8 cellular contexts compared by ENCODE assay signal in genomic region chr11:47524200-47524874, GRCh38. TPM values are rescaled to one million over a fixed set of nuclear protein-coding genes. Genes with fewer than 3 reads are reported as not detected.
DNase-seq lines count a peak whose midpoint lies in the region; ATAC-seq, FAIRE-seq and TF ChIP-seq lines count a peak whose summit lies in the region.

No MANE protein-coding gene starts in this region.

- peak overlapping the region; percentile 85 for H3K27ac Mint-ChIP-seq in activated CD4-positive, alpha-beta T cell treated with anti-CD3 and anti-CD28 coated beads for 36 hours
- H3K27ac Mint-ChIP-seq in T-helper 1 cell treated with Interleukin-12 subunit alpha and Interleukin-12 subunit beta and Interleukin-4 antibody, amounts not matched to agents 30 μg/mL and 1 μg/mL, for 36 hours = peak overlapping the region; percentile 87
- H3K27ac Mint-ChIP-seq in natural killer cell treated with Interleukin-12 subunit alpha and Interleukin-12 subunit beta and Interleukin-15 and Interleukin-18, amount 100 ng/mL, for 72 hours = peak overlapping the region; percentile 62 to 83

- TF ChIP-seq CTCF in endothelial cell of umbilical vein (IDR thresholded peaks at IDR 0.05; ENCODE audit: extremely low read depth in 1 of 2, insufficient read depth in 1 of 2, low read depth in 1 of 2, low read length in 2 of 2) = no peak

- peaks cover 67% of the 10 kb centered on the region for H3K4me1 Mint-ChIP-seq in activated CD4-positive, alpha-beta T cell treated with anti-CD3 and anti-CD28 coated beads for 36 hours
- peaks cover 42% of the 10 kb centered on the region for H3K4me1 Mint-ChIP-seq in T-helper 1 cell treated with Interleukin-12 subunit alpha and Interleukin-12 subunit beta and Interleukin-4 antibody, amounts not matched to agents 30 μg/mL and 1 μg/mL, for 36 hours (ENCODE audit: low read depth)
- peaks cover 34 to 35% of the 10 kb centered on the region in 2 donors for H3K4me1 Mint-ChIP-seq in natural killer cell treated with Interleukin-12 subunit alpha and Interleukin-12 subunit beta and Interleukin-15 and Interleukin-18, amount 100 ng/mL, for 72 hours (ENCODE audit: low read depth in 2 of 2)

- H2AFZ ChIP-seq in endothelial cell of umbilical vein (ENCODE audit: low read depth, low read length) = no peak overlapping the region

- TF ChIP-seq POLR2A in endothelial cell of umbilical vein (IDR thresholded peaks at IDR 0.05; ENCODE audit: low read depth, low read length) = no peak

- no peak overlapping the region for H3K4me3 ChIP-seq in endothelial cell of umbilical vein (replicated peaks in 1 of 3; ENCODE audit: insufficient read depth in 1 of 3, low read depth in 1 of 3, low read length in 3 of 3)

- FAIRE-seq in endothelial cell of umbilical vein (lab: Jason Lieb, UNC) = no peak

- H3K9me1 ChIP-seq in endothelial cell of umbilical vein (replicated peaks; ENCODE audit: control insufficient read depth, extremely low read depth, insufficient read depth, low read length) = no peaks in the 10 kb centered on the region

- ATAC-seq in activated CD4-positive, alpha-beta T cell treated with anti-CD3 and anti-CD28 coated beads for 36 hours = peak; percentile 51
- ATAC-seq in natural killer cell treated with Interleukin-12 subunit alpha and Interleukin-12 subunit beta and Interleukin-15 and Interleukin-18, amount 100 ng/mL, for 72 hours = peak; percentile 28 to 40

- no TSS peak for BruUV-seq in endothelial cell of umbilical vein (replicated peaks; lab: Mats Ljungman, UMichigan)

- H3K4me2 ChIP-seq in endothelial cell of umbilical vein (ENCODE audit: insufficient read depth, low read length) = peak overlapping the region; percentile 5

- CTCF ChIA-PET in activated CD4-positive, alpha-beta T cell treated with anti-CD3 and anti-CD28 coated beads for 36 hours (lab: Charles Lee) = interaction anchor here (0.7 to 2.0 kb wide), 7 partner anchors 9 to 29 kb away, joined by 3 to 7 read pairs (median 5); partner anchors contain the start of gene CELF1
- CTCF ChIA-PET in endothelial cell of umbilical vein (lab: Charles Lee) = interaction anchor here (0.8 to 2.9 kb wide), 12 partner anchors 8 to 29 kb away, joined by 3 to 10 read pairs (median 3); no protein-coding TSS in a partner anchor
- CTCF ChIA-PET in HEK293T (lab: Yijun Ruan, JAX) = no interaction called here

- DNase-seq in activated CD4-positive, alpha-beta T cell treated with anti-CD3 and anti-CD28 coated beads for 36 hours = peak; percentile 50
- DNase-seq in activated CD4-positive, alpha-beta T cell treated with anti-CD3 and anti-CD28 coated beads for 4 hours = no peak
- DNase-seq in endothelial cell of umbilical vein (ENCODE audit: low read depth, low spot score) = peak; percentile 47
- no peak for DNase-seq in natural killer cell treated with Interleukin-12 subunit alpha and Interleukin-12 subunit beta and Interleukin-15 and Interleukin-18, amount 100 ng/mL, for 72 hours (ENCODE audit: low spot score)
- no peak for DNase-seq in GM03348 (ENCODE audit: low spot score)
- no peak for DNase-seq in HEK293T (ENCODE audit: extremely low spot score)
- no peak for DNase-seq in stimulated activated CD4-positive, alpha-beta T cell treated with anti-CD3 and anti-CD28 coated beads, Interleukin-1b, Interleukin-23, amount 100 ng/mL, for 48 hours

- H3K9ac ChIP-seq in endothelial cell of umbilical vein (replicated peaks; ENCODE audit: extremely low read depth, insufficient read depth, low read length) = peak overlapping the region; percentile 30

- no peaks in the 10 kb centered on the region for H3K27me3 ChIP-seq in endothelial cell of umbilical vein (ENCODE audit: control insufficient read depth in 2 of 2, insufficient read depth in 2 of 2, low read length in 2 of 2)

- intact Hi-C loops in activated CD4-positive, alpha-beta T cell treated with anti-CD3 and anti-CD28 coated beads for 36 hours (cut with DNase I, micrococcal nuclease) = loop anchor here (1.0 to 2.0 kb wide), 2 partner anchors 9 to 16 kb away; no protein-coding TSS in a partner anchor
- intact Hi-C loops in endothelial cell of umbilical vein (cut with micrococcal nuclease) = loop anchor here (2.0 kb wide), 1 partner anchor 14 kb away; no protein-coding TSS in a partner anchor

- H3K27ac ChIP-seq in endothelial cell of umbilical vein (ENCODE audit: insufficient read depth, low read depth, low read length) = peak overlapping the region; percentile 61

- POLR2A ChIA-PET in activated CD4-positive, alpha-beta T cell treated with anti-CD3 and anti-CD28 coated beads for 36 hours (lab: Charles Lee) = interaction anchor here (1.0 to 1.2 kb wide), 2 partner anchors 9 to 22 kb away, joined by 4 read pairs; no protein-coding TSS in a partner anchor
- POLR2A ChIA-PET in endothelial cell of umbilical vein (lab: Charles Lee) (interaction anchor here (0.5 to 1.0 kb wide), 2 partner anchors 9 to 14 kb away, joined by 3 to 6 read pairs; no protein-coding TSS in a partner anchor), HEK293T (lab: Yijun Ruan, JAX) (no interaction called here)

- dilution Hi-C loops in endothelial cell of umbilical vein (cut with MboI; ENCODE audit: extremely low pct_ligation_motif_present, low sequenced_read_pairs) = no loop called here

- H3K9me3 Mint-ChIP-seq in activated CD4-positive, alpha-beta T cell treated with anti-CD3 and anti-CD28 coated beads for 36 hours (ENCODE audit: low read depth) = no peaks in the 10 kb centered on the region
- no peaks in the 10 kb centered on the region for H3K9me3 Mint-ChIP-seq in T-helper 1 cell treated with Interleukin-12 subunit alpha and Interleukin-12 subunit beta and Interleukin-4 antibody, amounts not matched to agents 30 μg/mL and 1 μg/mL, for 36 hours
- no peaks in the 10 kb centered on the region for H3K9me3 Mint-ChIP-seq in natural killer cell treated with Interleukin-12 subunit alpha and Interleukin-12 subunit beta and Interleukin-15 and Interleukin-18, amount 100 ng/mL, for 72 hours

- H3K9me3 ChIP-seq in endothelial cell of umbilical vein (replicated peaks; ENCODE audit: control insufficient read depth, insufficient read depth, low read length) = no peaks in the 10 kb centered on the region

- no peaks in the 10 kb centered on the region for H3K36me3 ChIP-seq in endothelial cell of umbilical vein (ENCODE audit: control insufficient read depth in 2 of 2, extremely low read depth in 1 of 2, insufficient read depth in 2 of 2, low read length in 2 of 2)

- no peaks in the 10 kb centered on the region for H3K27me3 Mint-ChIP-seq in activated CD4-positive, alpha-beta T cell treated with anti-CD3 and anti-CD28 coated beads for 36 hours
- no peaks in the 10 kb centered on the region for H3K27me3 Mint-ChIP-seq in T-helper 1 cell treated with Interleukin-12 subunit alpha and Interleukin-12 subunit beta and Interleukin-4 antibody, amounts not matched to agents 30 μg/mL and 1 μg/mL, for 36 hours (ENCODE audit: low read depth)
- H3K27me3 Mint-ChIP-seq in natural killer cell treated with Interleukin-12 subunit alpha and Interleukin-12 subunit beta and Interleukin-15 and Interleukin-18, amount 100 ng/mL, for 72 hours = no peaks in the 10 kb centered on the region

- peak overlapping the region; percentile 32 for H3K4me3 Mint-ChIP-seq in activated CD4-positive, alpha-beta T cell treated with anti-CD3 and anti-CD28 coated beads for 36 hours
- H3K4me3 Mint-ChIP-seq in T-helper 1 cell treated with Interleukin-12 subunit alpha and Interleukin-12 subunit beta and Interleukin-4 antibody, amounts not matched to agents 30 μg/mL and 1 μg/mL, for 36 hours = peak overlapping the region; percentile 57
- peak overlapping the region; percentile 59 for H3K4me3 Mint-ChIP-seq in natural killer cell treated with Interleukin-12 subunit alpha and Interleukin-12 subunit beta and Interleukin-15 and Interleukin-18, amount 100 ng/mL, for 72 hours

- peaks cover 93% of the 10 kb centered on the region for H3K79me2 ChIP-seq in endothelial cell of umbilical vein (ENCODE audit: control insufficient read depth, insufficient read depth, low read length)

- peaks cover 10% of the 10 kb centered on the region for H3K36me3 Mint-ChIP-seq in activated CD4-positive, alpha-beta T cell treated with anti-CD3 and anti-CD28 coated beads for 36 hours (ENCODE audit: low read depth)
- H3K36me3 Mint-ChIP-seq in T-helper 1 cell treated with Interleukin-12 subunit alpha and Interleukin-12 subunit beta and Interleukin-4 antibody, amounts not matched to agents 30 μg/mL and 1 μg/mL, for 36 hours (ENCODE audit: low read depth) = peaks cover 7% of the 10 kb centered on the region
- no peaks in the 10 kb centered on the region for H3K36me3 Mint-ChIP-seq in natural killer cell treated with Interleukin-12 subunit alpha and Interleukin-12 subunit beta and Interleukin-15 and Interleukin-18, amount 100 ng/mL, for 72 hours

- peaks cover 3% of the 10 kb centered on the region for H4K20me1 ChIP-seq in endothelial cell of umbilical vein (replicated peaks; ENCODE audit: control insufficient read depth, extremely low read depth, insufficient read depth, low read length)

- peaks cover 27% of the 10 kb centered on the region for H3K4me1 ChIP-seq in endothelial cell of umbilical vein (ENCODE audit: control insufficient read depth, extremely low read depth, insufficient read depth, low read length)

RNA-seq across cellular contexts. Expression of gene CELF1, which starts 28.6 kb away (rescaled TPM):
- total RNA-seq in activated CD4-positive, alpha-beta T cell treated with anti-CD3 and anti-CD28 coated beads for 36 hours = 100 to 1,000 TPM; 132 to 143 TPM
- total RNA-seq in endothelial cell of umbilical vein = 113 and 120 TPM in 2 replicates
- 58.9 and 66.3 TPM in 2 replicates for polyA plus RNA-seq in endothelial cell of umbilical vein
- polyA plus RNA-seq in endothelial cell of umbilical vein (2011; cell fraction: cytosol; rRNA removed) = 52.2 and 55.2 TPM in 2 replicates
- polyA plus RNA-seq in endothelial cell of umbilical vein (2011; cell fraction: nucleus; rRNA removed) = 216 and 240 TPM in 2 replicates
- polyA plus RNA-seq in endothelial cell of umbilical vein (2012) = 43.3 and 54.4 TPM in 2 replicates
- polyA minus RNA-seq in endothelial cell of umbilical vein = 176 and 197 TPM in 2 replicates
- polyA minus RNA-seq in endothelial cell of umbilical vein (2011; cell fraction: cytosol; rRNA and poly(A)+ RNA removed) = 103 TPM
- polyA minus RNA-seq in endothelial cell of umbilical vein (2011; cell fraction: nucleus; rRNA and poly(A)+ RNA removed) = 155 and 226 TPM in 2 replicates
- 100 to 1,000 TPM; 165 to 230 TPM for total RNA-seq in natural killer cell treated with Interleukin-12 subunit alpha and Interleukin-12 subunit beta and Interleukin-15 and Interleukin-18, amount 100 ng/mL, for 72 hours

RNA-seq across cellular contexts. Expression of gene PTPMT1, which starts 41.1 kb away (rescaled TPM):
- total RNA-seq in activated CD4-positive, alpha-beta T cell treated with anti-CD3 and anti-CD28 coated beads for 36 hours = 10 to 100 TPM; 35.6 to 41.5 TPM
- total RNA-seq in endothelial cell of umbilical vein = 44.6 and 46.6 TPM in 2 replicates
- polyA plus RNA-seq in endothelial cell of umbilical vein = 83.1 and 96.9 TPM in 2 replicates
- 70.8 and 74.0 TPM in 2 replicates for polyA plus RNA-seq in endothelial cell of umbilical vein (2011; cell fraction: cytosol; rRNA removed)
- 28.3 and 30.6 TPM in 2 replicates for polyA plus RNA-seq in endothelial cell of umbilical vein (2011; cell fraction: nucleus; rRNA removed)
- polyA plus RNA-seq in endothelial cell of umbilical vein (2012) = 70.0 and 70.7 TPM in 2 replicates
- 33.3 and 35.8 TPM in 2 replicates for polyA minus RNA-seq in endothelial cell of umbilical vein
- 57.6 TPM for polyA minus RNA-seq in endothelial cell of umbilical vein (2011; cell fraction: cytosol; rRNA and poly(A)+ RNA removed)
- polyA minus RNA-seq in endothelial cell of umbilical vein (2011; cell fraction: nucleus; rRNA and poly(A)+ RNA removed) = 14.7 and 16.0 TPM in 2 replicates
- 10 to 100 TPM; 33.1 to 57.4 TPM for total RNA-seq in natural killer cell treated with Interleukin-12 subunit alpha and Interleukin-12 subunit beta and Interleukin-15 and Interleukin-18, amount 100 ng/mL, for 72 hours

RNA-seq across cellular contexts. Expression of gene KBTBD4, which starts 54.4 kb away (rescaled TPM):
- total RNA-seq in activated CD4-positive, alpha-beta T cell treated with anti-CD3 and anti-CD28 coated beads for 36 hours = 10 to 100 TPM; 11.9 to 18.4 TPM
- 16.3 and 16.6 TPM in 2 replicates for total RNA-seq in endothelial cell of umbilical vein
- 23.2 and 24.9 TPM in 2 replicates for polyA plus RNA-seq in endothelial cell of umbilical vein
- polyA plus RNA-seq in endothelial cell of umbilical vein (2011; cell fraction: cytosol; rRNA removed) = 20.0 and 21.7 TPM in 2 replicates
- polyA plus RNA-seq in endothelial cell of umbilical vein (2011; cell fraction: nucleus; rRNA removed) = 15.0 and 16.0 TPM in 2 replicates
- polyA plus RNA-seq in endothelial cell of umbilical vein (2012) = 18.9 and 21.3 TPM in 2 replicates
- polyA minus RNA-seq in endothelial cell of umbilical vein = 33.7 and 41.8 TPM in 2 replicates
- polyA minus RNA-seq in endothelial cell of umbilical vein (2011; cell fraction: cytosol; rRNA and poly(A)+ RNA removed) = 19.6 TPM
- polyA minus RNA-seq in endothelial cell of umbilical vein (2011; cell fraction: nucleus; rRNA and poly(A)+ RNA removed) = 6.8 and 9.0 TPM in 2 replicates
- total RNA-seq in natural killer cell treated with Interleukin-12 subunit alpha and Interleukin-12 subunit beta and Interleukin-15 and Interleukin-18, amount 100 ng/mL, for 72 hours = 10 to 100 TPM; 13.2 to 19.7 TPM

RNA-seq across cellular contexts. Expression of gene NDUFS3, which starts 54.5 kb away (rescaled TPM):
- 100 to 1,000 TPM in 1 of 2 experiments, 10 to 100 TPM in 1; 96.9 to 108 TPM for total RNA-seq in activated CD4-positive, alpha-beta T cell treated with anti-CD3 and anti-CD28 coated beads for 36 hours
- total RNA-seq in endothelial cell of umbilical vein = 91.8 and 99.7 TPM in 2 replicates
- 149 and 169 TPM in 2 replicates for polyA plus RNA-seq in endothelial cell of umbilical vein
- polyA plus RNA-seq in endothelial cell of umbilical vein (2011; cell fraction: cytosol; rRNA removed) = 199 and 224 TPM in 2 replicates
- 146 and 290 TPM in 2 replicates for polyA plus RNA-seq in endothelial cell of umbilical vein (2011; cell fraction: nucleus; rRNA removed)
- polyA plus RNA-seq in endothelial cell of umbilical vein (2012) = 96.0 and 97.4 TPM in 2 replicates
- 73.0 and 94.6 TPM in 2 replicates for polyA minus RNA-seq in endothelial cell of umbilical vein
- polyA minus RNA-seq in endothelial cell of umbilical vein (2011; cell fraction: cytosol; rRNA and poly(A)+ RNA removed) = 83.6 TPM
- 27.6 and 40.7 TPM in 2 replicates for polyA minus RNA-seq in endothelial cell of umbilical vein (2011; cell fraction: nucleus; rRNA and poly(A)+ RNA removed)
- 100 to 1,000 TPM; 101 to 145 TPM for total RNA-seq in natural killer cell treated with Interleukin-12 subunit alpha and Interleukin-12 subunit beta and Interleukin-15 and Interleukin-18, amount 100 ng/mL, for 72 hours

Comparison
In these comparisons a context has a peak if more than half of its experiments do, and no peak if none do; other contexts are left out.
1. DNase-seq: peak in activated CD4-positive, alpha-beta T cell treated with anti-CD3 and anti-CD28 coated beads for 36 hours (single experiment) and endothelial cell of umbilical vein (single experiment); none in activated CD4-positive, alpha-beta T cell treated with anti-CD3 and anti-CD28 coated beads for 4 hours (0 of 2), natural killer cell treated with Interleukin-12 subunit alpha and Interleukin-12 subunit beta and Interleukin-15 and Interleukin-18, amount 100 ng/mL, for 72 hours (single experiment), GM03348 (single experiment), HEK293T (single experiment) and stimulated activated CD4-positive, alpha-beta T cell treated with anti-CD3 and anti-CD28 coated beads, Interleukin-1b, Interleukin-23, amount 100 ng/mL, for 48 hours (single experiment).
2. Peak in every context shown above with its lines, with median percentiles within 50 percentile points of each other: H3K27ac Mint-ChIP-seq and H3K4me3 Mint-ChIP-seq.